21 cellular contexts compared by ENCODE assay signal in genomic region chr4:152682143-152682542, GRCh38. TPM values are rescaled to one million over a fixed set of nuclear protein-coding genes. Genes with fewer than 3 reads are reported as not detected.
DNase-seq lines count a peak whose midpoint lies in the region; ATAC-seq, FAIRE-seq and TF ChIP-seq lines count a peak whose summit lies in the region.
"Had no signal": no experiment of that assay in that cellular context is flagged by ENCODE, and none has a peak within 500 bp of the region (broad histone marks: within the 10 kb centered on the region; RNA-seq: fewer than 3 reads in every experiment).

No MANE protein-coding gene starts in this region.

- H2BK120ac ChIP-seq in H1 (replicated peaks; ENCODE audit: low read depth, low read length) = no peak overlapping the region
- H2BK120ac ChIP-seq in mesenchymal stem cell (ENCODE audit: low read depth, low read length) = no peak overlapping the region

- no peak overlapping the region for H3K9ac ChIP-seq in H1 (replicated peaks in 1 of 4; ENCODE audit: extremely low read depth in 1 of 4, low read depth in 3 of 4, low read length in 3 of 4)
- no peak overlapping the region for H3K9ac ChIP-seq in mesenchymal stem cell (ENCODE audit: low read length)
- H3K9ac ChIP-seq: KMS-11 had no signal

- FAIRE-seq in H1 (lab: Jason Lieb, UNC) = no peak
- FAIRE-seq: GM18507, H54, RCC 7860 had no signal

- no peak overlapping the region for H3K56ac ChIP-seq in H1 (replicated peaks; ENCODE audit: insufficient read length, low read depth, low read length)

- H3K79me1 ChIP-seq in H1 (ENCODE audit: low read depth, low read length) (no peaks in the 10 kb centered on the region), mesenchymal stem cell (replicated peaks; ENCODE audit: low read length, poor library complexity, severe bottlenecking) (peaks cover 8% of the 10 kb centered on the region)

- TF ChIP-seq RAD21 in H1 (IDR thresholded peaks at IDR 0.05 in 1 of 2, conservative IDR thresholded peaks at IDR 0.05 in 1 of 2; ENCODE audit: low read depth in 2 of 2, low read length in 2 of 2) = no peak

- no peak overlapping the region for H2BK5ac ChIP-seq in H1 (ENCODE audit: low read depth, low read length)
- H2BK5ac ChIP-seq in mesenchymal stem cell (ENCODE audit: low read depth, low read length, poor library complexity, severe bottlenecking) = no peak overlapping the region

- H3K18ac ChIP-seq in H1 (ENCODE audit: extremely low read depth, low read length) = no peak overlapping the region
- H3K18ac ChIP-seq in mesenchymal stem cell (ENCODE audit: low read depth in 1 of 2, low read length in 2 of 2) = peak overlapping the region in 1 of 2 experiments; percentile 44

- no peaks in the 10 kb centered on the region for H3K9me3 ChIP-seq in H1 (ENCODE audit: insufficient read depth in 2 of 2, low read depth in 1 of 2, low read length in 1 of 2)
- no peaks in the 10 kb centered on the region for H3K9me3 ChIP-seq in mesenchymal stem cell (ENCODE audit: control insufficient read depth, low read length)
- H3K9me3 ChIP-seq: BE2C, SJCRH30 had no signal

- no peak overlapping the region for H3K14ac ChIP-seq in H1 (ENCODE audit: insufficient read length)
- H3K14ac ChIP-seq in mesenchymal stem cell (ENCODE audit: low read length in 2 of 2) = no peak overlapping the region

- H3K23me2 ChIP-seq in H1 (ENCODE audit: low read depth, low read length) = peaks cover 4% of the 10 kb centered on the region; the same call in 1 of the 2 replicates

- H3K4ac ChIP-seq in H1 (replicated peaks; ENCODE audit: insufficient read length, low read depth, low read length) (no peak overlapping the region), mesenchymal stem cell (ENCODE audit: low read depth in 1 of 2, low read length in 2 of 2) (no peak overlapping the region)

- H4K20me1 ChIP-seq in H1 (replicated peaks in 1 of 2; ENCODE audit: control insufficient read depth in 1 of 2, insufficient read depth in 2 of 2, low read length in 2 of 2) = no peaks in the 10 kb centered on the region

- no peak for TF ChIP-seq EP300 in H1 (IDR thresholded peaks at IDR 0.05; ENCODE audit: borderline replicate concordance in 1 of 2, low read depth in 2 of 2, low read length in 2 of 2)

- H3K4me2 ChIP-seq in H1 (ENCODE audit: insufficient read depth in 1 of 2, low read depth in 2 of 2, low read length in 2 of 2) = no peak overlapping the region
- H3K4me2 ChIP-seq in mesenchymal stem cell (ENCODE audit: low read length, poor library complexity, severe bottlenecking) = no peak overlapping the region
- H3K4me2 ChIP-seq: KMS-11 had no signal

- CTCF ChIA-PET in H1 (lab: Charles Lee; ENCODE audit: partially characterized antibody) = interaction anchor here (0.6 kb wide), 1 partner anchor 117 kb away, joined by 3 read pairs; no protein-coding TSS in a partner anchor

- H4K8ac ChIP-seq in H1 (ENCODE audit: extremely low read depth, insufficient read depth, low read length) (no peak overlapping the region), mesenchymal stem cell (ENCODE audit: low read length) (peak overlapping the region; percentile 8)

- ATAC-seq in GM19452 (IDR thresholded peaks at IDR 0.05; ENCODE audit: unreplicated experiment) = no peak
- no peak for ATAC-seq in GM21515 (IDR thresholded peaks at IDR 0.05; ENCODE audit: unreplicated experiment)

- H3K27ac ChIP-seq in H1 (ENCODE audit: low read depth, low read length) (no peak overlapping the region), mesenchymal stem cell (ENCODE audit: low read length, poor library complexity, severe bottlenecking) (no peak overlapping the region)
- H3K27ac ChIP-seq: 22Rv1, KMS-11, SJCRH30 had no signal

- TF ChIP-seq CTCF in H1 (IDR thresholded peaks at IDR 0.05; ENCODE audit: control extremely low read depth in 1 of 3, insufficient read depth in 1 of 3, low read depth in 1 of 3, low read length in 3 of 3) = no peak

- H3K4me1 ChIP-seq in H1 (replicated peaks in 1 of 4; ENCODE audit: control insufficient read depth in 3 of 4, insufficient read depth in 4 of 4, low read length in 3 of 4) = peaks cover 0 to 11% (median 7%) of the 10 kb centered on the region in 4 experiments; a peak in 4 of 7 replicates
- H3K4me1 ChIP-seq in mesenchymal stem cell (ENCODE audit: control insufficient read depth, insufficient read depth, low read depth, low read length) = peaks cover 7% of the 10 kb centered on the region
- H3K4me1 ChIP-seq: SJCRH30 had no signal

- H2BK12ac ChIP-seq in H1 (ENCODE audit: low read depth, low read length) (0 out of 2 replicates have a peak overlapping the region, but pooled peaks have one; percentile 19), mesenchymal stem cell (ENCODE audit: low read length in 2 of 2) (no peak overlapping the region)

- H3K79me2 ChIP-seq in H1 (ENCODE audit: control insufficient read depth in 1 of 2, insufficient read depth in 2 of 2, low read length in 2 of 2) = no peaks in the 10 kb centered on the region

- H3K23ac ChIP-seq in H1 (ENCODE audit: insufficient read length) = no peak overlapping the region
- H3K23ac ChIP-seq in mesenchymal stem cell (ENCODE audit: low read length in 2 of 2) = no peak overlapping the region

- H3K4me3 ChIP-seq in H1 (ENCODE audit: extremely low read depth in 1 of 4, insufficient read depth in 2 of 4, low read depth in 3 of 4, low read length in 4 of 4) (no peak overlapping the region), mesenchymal stem cell (ENCODE audit: insufficient read depth in 1 of 2, low read depth in 1 of 2, low read length in 2 of 2) (no peak overlapping the region)
- H3K4me3 ChIP-seq: SJCRH30 had no signal

- H2AFZ ChIP-seq in H1 (ENCODE audit: low read length) = no peak overlapping the region
- no peak overlapping the region for H2AFZ ChIP-seq in mesenchymal stem cell (ENCODE audit: low read depth, low read length)

- peaks cover 0 to 4% (median 2%) of the 10 kb centered on the region in 4 experiments; a peak in 2 of 7 replicates for H3K27me3 ChIP-seq in H1 (replicated peaks in 1 of 4; ENCODE audit: control insufficient read depth in 3 of 4, extremely low read depth in 1 of 4, insufficient read depth in 3 of 4, low read length in 3 of 4)
- H3K27me3 ChIP-seq in mesenchymal stem cell (ENCODE audit: control insufficient read depth in 1 of 2, insufficient read depth in 1 of 2, low read length in 2 of 2) = peaks cover 0 to 22% of the 10 kb centered on the region in 2 experiments
- H3K27me3 ChIP-seq: BE2C, SJCRH30 had no signal

- TF ChIP-seq POLR2A in H1 (IDR thresholded peaks at IDR 0.05; ENCODE audit: control extremely low read depth in 1 of 2, low read depth in 2 of 2, low read length in 2 of 2) = no peak

- DNase-seq in NCI-H2227 (lab: John Stamatoyannopoulos, UW; ENCODE audit: unreplicated experiment) (peak; percentile 42), NCI-H2227 treated with DMSO at 0.1 percent for 48 hours (lab: John Stamatoyannopoulos, UW) (no peak), H1 (ENCODE audit: low read depth in 1 of 2, low spot score in 2 of 2) (no peak), mesenchymal stem cell (no peak), ecto neural progenitor cell (ENCODE audit: low spot score) (no peak), COLO829 (ENCODE audit: low spot score) (no peak)
- DNase-seq: CD4-positive, alpha-beta memory T cell; DMS79 treated with DMSO at 0.1 percent for 48 hours; NCI-H1436; NCI-H2029 treated with DMSO at 0.1 percent for 48 hours; NCI-H510A treated with DMSO at 0.1 percent for 48 hours; SJCRH30 had no signal

- H2BK20ac ChIP-seq in H1 (ENCODE audit: low read length) = peak overlapping the region; percentile 73; the same call in 1 of the 2 replicates

- H4K91ac ChIP-seq in H1 (replicated peaks; ENCODE audit: insufficient read length, low read length) (no peak overlapping the region), mesenchymal stem cell (ENCODE audit: low read length) (no peak overlapping the region)

- H4K5ac ChIP-seq in H1 (ENCODE audit: insufficient read length, low read depth, low read length) = no peak overlapping the region

- 76% methylated on average over 1 of the region's 2 CpGs; no CpG with 5 or more reads in 1 of the 2 experiments for WGBS in H1 (ENCODE audit: extremely low coverage in 1 of 2, insufficient coverage in 1 of 2, insufficient read length in 1 of 2, insufficient replicate concordance in 2 of 2, low coverage in 1 of 2, low lambda C conversion rate in 2 of 2, missing lambda C conversion rate in 1 of 2), 2 experiments
- WGBS in mesenchymal stem cell = 25% methylated on average over 2 of the region's 2 CpGs

- H2BK15ac ChIP-seq in H1 (ENCODE audit: low read length) (no peak overlapping the region), mesenchymal stem cell (ENCODE audit: low read depth, poor library complexity, severe bottlenecking) (no peak overlapping the region)

- H2AK5ac ChIP-seq in H1 (ENCODE audit: low read depth, low read length) = no peak overlapping the region
- no peak overlapping the region for H2AK5ac ChIP-seq in mesenchymal stem cell (ENCODE audit: low read length, severe bottlenecking)

- H3K36me3 ChIP-seq in H1 (ENCODE audit: control insufficient read depth in 2 of 4, insufficient read depth in 4 of 4, low read length in 3 of 4) (no peaks in the 10 kb centered on the region), mesenchymal stem cell (ENCODE audit: control insufficient read depth in 1 of 2, insufficient read depth in 2 of 2, low read depth in 1 of 2, low read length in 2 of 2) (no peaks in the 10 kb centered on the region)
- H3K36me3 ChIP-seq: BE2C, SJCRH30 had no signal

- POLR2A ChIA-PET in H1 (lab: Charles Lee; ENCODE audit: partially characterized antibody) = interaction anchor here (1.2 kb wide), 1 partner anchor 27 kb away, joined by 3 read pairs; no protein-coding TSS in a partner anchor

TF ChIP-seq in H1, 55 proteins besides CTCF, POLR2A, EP300 and RAD21:
- TF ChIP-seq PHF8 (conservative IDR thresholded peaks at IDR 0.05; ENCODE audit: low read depth, low read length) (no peak), RNF2 (IDR thresholded peaks at IDR 0.05; ENCODE audit: borderline replicate concordance, low read depth, low read length, missing control alignments, poor library complexity, severe bottlenecking) (no peak), ATF3 (IDR thresholded peaks at IDR 0.05; ENCODE audit: insufficient read depth, low read depth, low read length) (no peak), JUND (IDR thresholded peaks at IDR 0.05; ENCODE audit: low read length) (no peak)
TF ChIP-seq in H1: peak in this region for 0.

RNA-seq across cellular contexts. Expression of gene TMEM154, which starts 2.3 kb away (rescaled TPM):
- total RNA-seq in H1 (2021; fragmentation: NEBNext Ultra II Directional; extraction: Animal tissue kit (Norgen Biotek cat#: 25700)) = 1.2 and 1.5 TPM in 2 replicates
- polyA plus RNA-seq in H1 (2011; rRNA removed) = 0.22 and 0.33 TPM in 2 replicates
- 0.27 TPM for polyA plus RNA-seq in H1 (2011; cell fraction: cytosol; rRNA removed)
- 0.31 TPM for polyA plus RNA-seq in H1 (2011; cell fraction: nucleus; rRNA removed)
- polyA plus RNA-seq in H1 (2012, experiment 1 of 2) = 0.18 to 0.99 TPM (median 0.69 TPM) in 4 replicates
- polyA plus RNA-seq in H1 (2012, experiment 2 of 2) = 0.03 TPM
- 1.1 TPM for polyA plus RNA-seq in H1 (2013, experiment 1 of 2)
- 1.9 TPM for polyA plus RNA-seq in H1 (2013, experiment 2 of 2)
- 0.85 and 1.0 TPM in 2 replicates for polyA minus RNA-seq in H1 (2011; rRNA and poly(A)+ RNA removed)
- polyA minus RNA-seq in H1 (2011; cell fraction: cytosol; rRNA and poly(A)+ RNA removed) = not detected
- 1.9 TPM for polyA minus RNA-seq in H1 (2011; cell fraction: nucleus; rRNA and poly(A)+ RNA removed)
- 10.7 TPM for polyA plus RNA-seq in mesenchymal stem cell (2013, experiment 1 of 2)
- 12.0 TPM for polyA plus RNA-seq in mesenchymal stem cell (2013, experiment 2 of 2)
- total RNA-seq: G401 had no signal
